In the genomic region with DNA sequence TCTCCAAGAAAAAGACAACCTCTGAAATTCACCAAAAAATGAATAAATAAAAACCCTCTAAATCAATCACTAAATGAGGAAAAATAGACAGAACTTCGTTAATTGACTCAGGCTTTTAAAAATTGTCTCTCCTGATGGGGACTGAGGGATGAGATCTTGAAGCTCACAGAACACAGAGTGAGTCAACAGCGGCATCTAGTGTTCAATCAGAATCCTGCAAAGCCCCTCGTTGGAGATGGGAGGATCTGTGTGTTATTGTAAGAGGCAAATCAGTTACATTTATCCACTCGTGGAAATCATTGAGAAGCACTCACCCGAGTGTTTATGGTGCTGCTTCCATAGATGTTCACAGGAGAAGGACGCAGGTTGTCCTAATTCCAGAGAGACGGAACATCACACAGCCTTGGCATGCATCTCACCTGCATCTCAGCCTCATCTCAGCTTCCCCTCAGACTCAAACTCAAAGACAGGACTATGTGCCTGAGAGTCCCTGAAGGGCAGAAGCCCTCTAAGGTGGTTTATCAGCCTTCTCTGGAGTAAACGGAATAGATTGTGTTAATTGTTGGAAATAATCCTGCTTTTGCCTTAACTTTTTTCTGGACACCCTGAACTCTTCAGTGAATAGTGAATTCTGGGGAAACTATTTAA, we compare ENCODE assay signal across 8 cellular contexts.
DNase-seq lines count a peak whose midpoint lies in the region; ATAC-seq and TF ChIP-seq lines count a peak whose summit lies in the region.

No MANE protein-coding gene starts in this region.

- CTCF ChIA-PET in MCF 10A (lab: Yijun Ruan, JAX) = interaction anchor here (0.6 to 2.7 kb wide), 34 partner anchors 9 to 1690 kb away, joined by 3 to 12 read pairs (median 3); no protein-coding TSS in a partner anchor

- no peak overlapping the region for H3K27ac Mint-ChIP-seq in MCF 10A (ENCODE audit: low read depth, unreplicated experiment)

- no peak overlapping the region for H3K4me3 Mint-ChIP-seq in MCF 10A (ENCODE audit: unreplicated experiment)

- DNase-seq in A172 (ENCODE audit: low spot score) (peak; percentile 64), GM13976 (ENCODE audit: low spot score) (peak; percentile 62), NCI-H2029 (lab: John Stamatoyannopoulos, UW) (peak; percentile 36), T1000 (lab: John Stamatoyannopoulos, UW) (peak; percentile 60), MCF 10A (ENCODE audit: unreplicated experiment) (peak; percentile 82), iris pigment epithelial cell (ENCODE audit: low read depth) (peak; percentile 83)
- peak; percentile 16 to 34 (median 23) for DNase-seq in stimulated activated CD4-positive, alpha-beta T cell treated with anti-CD3 and anti-CD28 coated beads, Interleukin-1b, Interleukin-23, amount 100 ng/mL, for 24 hours (ENCODE audit: low read depth in 4 of 4, low spot score in 1 of 4)

- intact Hi-C loops in MCF 10A (cut with micrococcal nuclease) = loop anchor here (10.0 kb wide), 1 partner anchor 1997 kb away; no protein-coding TSS in a partner anchor

- no TSS peak for BruUV-seq in MCF 10A (replicated peaks; lab: Mats Ljungman, UMichigan)

- peak; percentile 79 for TF ChIP-seq CTCF in GM13976 (IDR thresholded peaks at IDR 0.05; ENCODE audit: borderline replicate concordance, control extremely low read depth, extremely low read depth, insufficient read depth, missing control alignments)
- peak; percentile 83 for TF ChIP-seq CTCF in MCF 10A (IDR thresholded peaks at IDR 0.05; ENCODE audit: unreplicated experiment)

- no peaks in the 10 kb centered on the region for H3K9me3 Mint-ChIP-seq in MCF 10A (ENCODE audit: unreplicated experiment)

- no peaks in the 10 kb centered on the region for H3K27me3 Mint-ChIP-seq in MCF 10A (ENCODE audit: insufficient read depth, unreplicated experiment)

- peak; percentile 91 for ATAC-seq in HG02852 (IDR thresholded peaks at IDR 0.05; ENCODE audit: unreplicated experiment)

- H3K4me1 Mint-ChIP-seq in MCF 10A (ENCODE audit: insufficient read depth, unreplicated experiment) = peaks cover 14% of the 10 kb centered on the region

- H3K36me3 Mint-ChIP-seq in MCF 10A (ENCODE audit: insufficient read depth, unreplicated experiment) = peaks cover 4% of the 10 kb centered on the region

- in situ Hi-C loops in GM13976 (cut with MboI; ENCODE audit: low sequenced_read_pairs, unreplicated experiment) = loop anchor here (10.0 kb wide), 1 partner anchor 477 kb away; no protein-coding TSS in a partner anchor

- POLR2A ChIA-PET in MCF 10A (lab: Yijun Ruan, JAX) = interaction anchor here (0.9 to 1.0 kb wide), 2 partner anchors 177 to 499 kb away, joined by 3 read pairs; no protein-coding TSS in a partner anchor

Comparison
In these comparisons a context has a peak if more than half of its experiments do, and no peak if none do; other contexts are left out.
1. Peak in every context shown above with its lines: DNase-seq and ATAC-seq.
2. DNase-seq: peak in every context shown above with its lines; median percentile 83 in iris pigment epithelial cell; 82 in MCF 10A; 64 in A172; 62 in GM13976; 60 in T1000; 36 in NCI-H2029; 23 in stimulated activated CD4-positive, alpha-beta T cell treated with anti-CD3 and anti-CD28 coated beads, Interleukin-1b, Interleukin-23, amount 100 ng/mL, for 24 hours.